4 cellular contexts compared by ENCODE assay signal in the genomic region with DNA sequence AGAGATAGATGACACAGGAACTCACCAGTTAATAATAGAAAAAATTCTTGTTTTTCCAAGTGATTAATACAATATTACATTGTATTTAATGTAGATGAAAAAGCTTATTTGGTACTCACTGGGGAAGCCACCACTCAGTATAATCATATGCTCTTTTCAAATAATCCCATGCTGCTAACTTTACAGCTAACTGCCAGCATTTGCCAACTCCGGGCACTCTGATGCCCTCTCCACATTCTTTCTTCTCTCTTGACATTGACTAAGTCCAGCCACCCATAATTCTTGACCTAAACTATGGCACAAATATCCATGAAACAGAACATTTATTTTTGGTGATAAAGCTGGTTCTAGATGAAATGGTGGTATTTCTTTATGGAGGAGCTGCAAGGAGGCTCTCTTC.
"Had no signal": no experiment of that assay in that cellular context is flagged by ENCODE, and none has a peak within 500 bp of the region (broad histone marks: within the 10 kb centered on the region; RNA-seq: fewer than 3 reads in every experiment).

No MANE protein-coding gene starts in this region.

- H3K4me3 ChIP-seq: GM23338 had no signal

- ATAC-seq: GM23338 had no signal

- DNase-seq: H9, HCEC 1CT, IMR-90 had no signal
